ENCODE assay signal across 22 cellular contexts in the genomic region with DNA sequence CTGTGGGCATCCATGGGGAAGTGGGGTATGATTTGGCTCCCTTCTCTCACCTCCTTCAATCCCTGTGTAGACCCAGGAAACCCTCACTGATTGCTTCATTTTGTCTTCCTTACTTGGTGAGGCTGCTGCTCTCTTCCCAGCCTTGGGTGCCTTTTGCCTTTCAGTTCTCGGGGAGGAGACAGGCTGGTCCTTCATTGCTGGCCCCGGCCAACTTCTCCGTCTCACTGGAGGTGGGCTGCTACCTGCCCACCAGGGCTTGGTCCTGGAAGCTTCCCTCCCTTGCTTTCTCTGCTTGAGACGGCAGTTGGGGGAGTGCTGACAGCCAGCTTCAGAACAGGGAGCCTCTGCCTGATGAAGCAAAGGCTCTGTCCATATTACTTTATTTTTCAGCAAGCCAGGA. TPM values are rescaled to one million over a fixed set of nuclear protein-coding genes. Genes with fewer than 3 reads are reported as not detected.
DNase-seq lines count a peak whose midpoint lies in the region; ATAC-seq, FAIRE-seq and TF ChIP-seq lines count a peak whose summit lies in the region.
"Had no signal": no experiment of that assay in that cellular context is flagged by ENCODE, and none has a peak within 500 bp of the region (broad histone marks: within the 10 kb centered on the region; RNA-seq: fewer than 3 reads in every experiment).

No MANE protein-coding gene starts in this region.

- no peak overlapping the region for H2AFZ ChIP-seq in K562 (ENCODE audit: low read depth, low read length)

- POLR2A ChIA-PET in Panc1 (lab: Charles Lee) = no interaction called here
- POLR2A ChIA-PET in K562 (lab: Yijun Ruan, JAX) = interaction anchor here (0.6 to 1.2 kb wide), 4 partner anchors 19 to 557 kb away, joined by 3 to 4 read pairs (median 3); no protein-coding TSS in a partner anchor

- CTCF ChIA-PET in Panc1 (lab: Charles Lee) (no interaction called here), K562 (lab: Yijun Ruan, JAX; ENCODE audit: low intra/inter-chr PET ratio) (interaction anchor here (2.1 kb wide), 1 partner anchor 37 kb away, joined by 8 read pairs; no protein-coding TSS in a partner anchor)

- intact Hi-C loops in Panc1 (cut with micrococcal nuclease; ENCODE audit: unreplicated experiment) (loop anchor here (5.0 kb wide), 1 partner anchor 35 kb away; no protein-coding TSS in a partner anchor), K562 (cut with micrococcal nuclease) (loop anchor here (2.0 to 10.0 kb wide), 2 partner anchors 37 to 877 kb away; no protein-coding TSS in a partner anchor), posterior vena cava (cut with DNase I) (no loop called here)

- H3K36me3 ChIP-seq in Panc1 (ENCODE audit: control insufficient read depth, insufficient read depth, low read length) (no peaks in the 10 kb centered on the region), K562 (ENCODE audit: control insufficient read depth, insufficient read depth, low read length) (peaks cover 20% of the 10 kb centered on the region)
- H3K36me3 ChIP-seq: HAP-1 had no signal

- H3K4me1 ChIP-seq in Panc1 (ENCODE audit: control insufficient read depth, insufficient read depth, low read length) (peaks cover 31% of the 10 kb centered on the region), K562 (replicated peaks in 1 of 2; ENCODE audit: control insufficient read depth in 2 of 2, insufficient read depth in 2 of 2, low read length in 2 of 2) (peaks cover 14 to 66% of the 10 kb centered on the region in 2 experiments; a peak in 4 of 5 replicates)
- H3K4me1 ChIP-seq: HAP-1 had no signal

- H4K20me1 ChIP-seq in K562 (replicated peaks; ENCODE audit: control insufficient read depth, insufficient read depth, low read length) = no peaks in the 10 kb centered on the region; the same call in 1 of the 2 replicates

- WGBS in K562 (ENCODE audit: insufficient coverage, low coverage, missing lambda C conversion rate) = 76% methylated on average over 4 of the region's 4 CpGs

- H3K9ac ChIP-seq in K562 (ENCODE audit: insufficient read depth in 1 of 2, low read depth in 2 of 2, low read length in 2 of 2) = peak overlapping the region; percentile 78 to 79; a peak in 2 of 4 replicates

- H3K9me3 ChIP-seq in Panc1 (ENCODE audit: control insufficient read depth, insufficient read depth, low read depth, low read length) (no peaks in the 10 kb centered on the region), K562 (replicated peaks; ENCODE audit: control insufficient read depth, insufficient read depth, low read depth, low read length) (no peaks in the 10 kb centered on the region)
- H3K9me3 ChIP-seq: Caco-2, HAP-1 had no signal

- in situ Hi-C loops in Panc1 (cut with HindIII; ENCODE audit: low pct_unique_long_range_greater_than_20kb, low sequenced_read_pairs) (no loop called here), K562 (cut with MboI) (loop anchor here (25.0 kb wide), 1 partner anchor 880 kb away; no protein-coding TSS in a partner anchor)

- peak overlapping the region; percentile 87 for H3K4me2 ChIP-seq in K562 (ENCODE audit: insufficient read depth, low read length)

- no peaks in the 10 kb centered on the region for H3K27me3 ChIP-seq in Panc1 (ENCODE audit: control insufficient read depth, insufficient read depth, low read length)
- H3K27me3 ChIP-seq in K562 (ENCODE audit: control insufficient read depth in 2 of 2, insufficient read depth in 2 of 2, low read length in 2 of 2) = no peaks in the 10 kb centered on the region

- DNase-seq in Panc1 (ENCODE audit: low read depth, low spot score) (no peak), K562 (ENCODE audit: extremely low read depth in 1 of 4, low spot score in 3 of 4) (no peak), foreskin fibroblast (no peak), posterior vena cava (ENCODE audit: low spot score) (peak; percentile 16), cerebellum (ENCODE audit: low spot score) (no peak), RKO (ENCODE audit: low spot score) (no peak), Ammon's horn (ENCODE audit: low spot score) (no peak)
- DNase-seq: ACHN; Caco-2; CD4-positive, alpha-beta T cell; GOT3; KG1 had no signal

- FAIRE-seq in K562 (lab: Jason Lieb, UNC) = no peak
- FAIRE-seq: A204.1, D721Med, G401.6, GM12891, GM18507, HepG2 had no signal

- H3K79me2 ChIP-seq in K562 (ENCODE audit: control insufficient read depth, insufficient read depth, low read length) = peaks cover 59% of the 10 kb centered on the region

- TF ChIP-seq EP300 in K562 (IDR thresholded peaks at IDR 0.05; ENCODE audit: low read length) = no peak

- H3K27ac ChIP-seq in Panc1 (ENCODE audit: low read length) (peak overlapping the region; percentile 59), K562 (ENCODE audit: extremely low read depth, low read depth, low read length) (no peak overlapping the region; the same call in 2 of the 3 replicates)
- H3K27ac ChIP-seq: C4-2B had no signal

- no peak for TF ChIP-seq CTCF in Panc1 (IDR thresholded peaks at IDR 0.05)
- no peak for TF ChIP-seq CTCF in K562 (IDR thresholded peaks at IDR 0.05 in 2 of 3, conservative IDR thresholded peaks at IDR 0.05 in 1 of 3; ENCODE audit: insufficient read depth in 2 of 3, low read depth in 1 of 3, low read length in 3 of 3)
- no peak for TF ChIP-seq CTCF in foreskin fibroblast (IDR thresholded peaks at IDR 0.05; ENCODE audit: low read depth, low read length)

- ATAC-seq in Panc1 = no peak
- no peak for ATAC-seq in K562
- ATAC-seq in HG03354 (IDR thresholded peaks at IDR 0.05; ENCODE audit: poor library complexity, severe bottlenecking, unreplicated experiment) = no peak

- no peaks in the 10 kb centered on the region for H3K9me1 ChIP-seq in K562 (ENCODE audit: control insufficient read depth, insufficient read depth, low read length)

- no peak for TF ChIP-seq RAD21 in K562 (CRISPR knock-in tag; conservative IDR thresholded peaks at IDR 0.05 in 1 of 2, IDR thresholded peaks at IDR 0.05 in 1 of 2)

- BruUV-seq in Panc1 (replicated peaks; lab: Mats Ljungman, UMichigan) (no TSS peak), K562 (replicated peaks; lab: Mats Ljungman, UMichigan) (no TSS peak)

- H3K4me3 ChIP-seq in Panc1 (ENCODE audit: low read depth in 2 of 2, low read length in 2 of 2) (no peak overlapping the region), K562 (no peak overlapping the region), foreskin fibroblast (ENCODE audit: low read depth in 1 of 2, low read length in 2 of 2) (peak overlapping the region; percentile 56 to 57)
- H3K4me3 ChIP-seq: HAP-1 had no signal

- no peak for TF ChIP-seq POLR2A in K562 (conservative IDR thresholded peaks at IDR 0.05)

TF ChIP-seq in K562, 482 proteins besides CTCF, POLR2A, EP300 and RAD21:
- TF ChIP-seq YBX1 (IDR thresholded peaks at IDR 0.05) (no peak), RBM25 (IDR thresholded peaks at IDR 0.05; ENCODE audit: low read depth, low read length, severe bottlenecking) (no peak)

RNA-seq across cellular contexts. Expression of a gene that starts 4.7 kb away (rescaled TPM):
- total RNA-seq in Panc1 (2021; ENCODE audit: unreplicated experiment) (12.7 TPM), K562 (2014; rRNA removed) (10.8 and 13.3 TPM in 2 replicates), K562 (2014; rRNA removed; fragmentation: Illumina TruSeq; extraction: Trizol) (2.1 and 2.4 TPM in 2 replicates), K562 (2015; rRNA removed; fragmentation: Illumina TruSeq; extraction: Trizol) (4.1 and 4.6 TPM in 2 replicates), K562 (2021) (21.4 and 22.1 TPM in 2 replicates), posterior vena cava (not detected), cerebellum (0.45 TPM)
- 12.0 TPM for polyA plus RNA-seq in Panc1 (2012; ENCODE audit: insufficient read length)
- total RNA-seq in K562 (2011; cell fraction: chromatin; rRNA removed; ENCODE audit: low replicate concordance) = 2.5 and 6.4 TPM in 2 replicates
- total RNA-seq in K562 (2011; cell fraction: nucleolus; rRNA removed) = 10.9 and 11.2 TPM in 2 replicates
- 6.1 and 6.2 TPM in 2 replicates for total RNA-seq in K562 (2011; cell fraction: nucleoplasm; rRNA removed)
- polyA plus RNA-seq in K562 (2011; rRNA removed) (3.1 and 4.0 TPM in 2 replicates), K562 (2014; fragmentation: Illumina TruSeq; extraction: Trizol) (3.2 and 5.5 TPM in 2 replicates), K562 (2014; fragmentation: Nextera tagmentation; extraction: Ambion mirVana) (under 1 TPM; 0.27 to 0.29 TPM), K562 (2014; rRNA removed) (12.6 and 14.3 TPM in 2 replicates)
- 4.2 and 18.5 TPM in 2 replicates for polyA plus RNA-seq in K562 (2011; cell fraction: cytosol; rRNA removed)
- 6.9 and 12.1 TPM in 2 replicates for polyA plus RNA-seq in K562 (2011; cell fraction: nucleus; rRNA removed)
- polyA plus RNA-seq in K562 (2012) = 8.2 and 9.7 TPM in 2 replicates
- 1.2 and 1.3 TPM in 2 replicates for polyA minus RNA-seq in K562 (2011; rRNA and poly(A)+ RNA removed)
- polyA minus RNA-seq in K562 (2011; cell fraction: cytosol; rRNA and poly(A)+ RNA removed) = 6.4 and 7.1 TPM in 2 replicates
- 12.1 and 13.6 TPM in 2 replicates for polyA minus RNA-seq in K562 (2011; cell fraction: nucleus; rRNA and poly(A)+ RNA removed)
- total RNA-seq: CD4-positive, alpha-beta T cell; HepG2 had no signal
- polyA plus RNA-seq: HepG2, IgD-negative memory B cell had no signal

RNA-seq across cellular contexts. Expression of a gene that starts 4.7 kb away (rescaled TPM):
- total RNA-seq in Panc1 (2021; ENCODE audit: unreplicated experiment) = 11.4 TPM
- polyA plus RNA-seq in Panc1 (2012; ENCODE audit: insufficient read length) = 5.2 TPM
- total RNA-seq in K562 (2011; cell fraction: chromatin; rRNA removed; ENCODE audit: low replicate concordance) = 42.1 and 68.2 TPM in 2 replicates
- 45.3 and 55.2 TPM in 2 replicates for total RNA-seq in K562 (2011; cell fraction: nucleolus; rRNA removed)
- 68.5 and 96.9 TPM in 2 replicates for total RNA-seq in K562 (2011; cell fraction: nucleoplasm; rRNA removed)
- 9.5 and 12.6 TPM in 2 replicates for total RNA-seq in K562 (2014; rRNA removed)
- 5.9 and 6.1 TPM in 2 replicates for total RNA-seq in K562 (2014; rRNA removed; fragmentation: Illumina TruSeq; extraction: Trizol)
- total RNA-seq in K562 (2015; rRNA removed; fragmentation: Illumina TruSeq; extraction: Trizol) = 5.0 and 5.1 TPM in 2 replicates
- total RNA-seq in K562 (2021) = 10.2 TPM in 2 replicates
- polyA plus RNA-seq in K562 (2011; rRNA removed) = 17.4 and 20.3 TPM in 2 replicates
- polyA plus RNA-seq in K562 (2011; cell fraction: cytosol; rRNA removed) = 24.1 and 24.3 TPM in 2 replicates
- polyA plus RNA-seq in K562 (2011; cell fraction: nucleus; rRNA removed) = 52.1 and 71.2 TPM in 2 replicates
- 5.5 and 14.2 TPM in 2 replicates for polyA plus RNA-seq in K562 (2012)
- polyA plus RNA-seq in K562 (2014; fragmentation: Illumina TruSeq; extraction: Trizol) = 9.0 and 10.1 TPM in 2 replicates
- polyA plus RNA-seq in K562 (2014; fragmentation: Nextera tagmentation; extraction: Ambion mirVana) = under 1 TPM; 0.71 to 0.86 TPM
- polyA plus RNA-seq in K562 (2014; rRNA removed) = 13.5 and 18.4 TPM in 2 replicates
- polyA minus RNA-seq in K562 (2011; rRNA and poly(A)+ RNA removed) = 7.5 and 11.6 TPM in 2 replicates
- polyA minus RNA-seq in K562 (2011; cell fraction: cytosol; rRNA and poly(A)+ RNA removed) = 5.2 and 5.3 TPM in 2 replicates
- polyA minus RNA-seq in K562 (2011; cell fraction: nucleus; rRNA and poly(A)+ RNA removed) = 21.5 and 23.0 TPM in 2 replicates
- total RNA-seq in posterior vena cava = not detected
- 1.9 TPM for total RNA-seq in cerebellum
- total RNA-seq: CD4-positive, alpha-beta T cell; HepG2 had no signal
- polyA plus RNA-seq: HepG2, IgD-negative memory B cell had no signal

Comparison
In these comparisons a context has a peak if more than half of its experiments do, and no peak if none do; other contexts are left out.
1. H3K4me3 ChIP-seq: peak in foreskin fibroblast (2 of 2); none in Panc1 (0 of 2) and K562 (single experiment).
2. intact Hi-C loops: an anchor here in Panc1 (5.0 kb wide) and K562 (2.0 to 10.0 kb wide); none called in posterior vena cava.